ENCODE assay signal across 3 cellular contexts in genomic region chr4:140622333-140622958, GRCh38.
TF ChIP-seq lines count a peak whose summit lies in the region.

No MANE protein-coding gene starts in this region.

TF ChIP-seq in GM23338, 12 proteins besides CTCF, POLR2A, EP300 and RAD21:
- TF ChIP-seq ZNF114 (CRISPR knock-in tag; IDR thresholded peaks at IDR 0.05) = no peak
- TF ChIP-seq CREB1 (CRISPR knock-in tag; IDR thresholded peaks at IDR 0.05; ENCODE audit: low read depth) = no peak
- no peak for TF ChIP-seq ETS1 (IDR thresholded peaks at IDR 0.05)
- no peak for TF ChIP-seq POLR2AphosphoS5 (IDR thresholded peaks at IDR 0.05; ENCODE audit: low read depth)
- no peak for TF ChIP-seq EZH2 (IDR thresholded peaks at IDR 0.05; ENCODE audit: low read depth, unreplicated experiment)
- TF ChIP-seq EZH2phosphoT487 (IDR thresholded peaks at IDR 0.05; ENCODE audit: unreplicated experiment) = no peak
- no peak for TF ChIP-seq NANOG (IDR thresholded peaks at IDR 0.05; ENCODE audit: borderline replicate concordance)
- no peak for TF ChIP-seq ZNF331 (CRISPR knock-in tag; IDR thresholded peaks at IDR 0.05; ENCODE audit: low read depth)
- no peak for TF ChIP-seq STAT1 (IDR thresholded peaks at IDR 0.05; ENCODE audit: unreplicated experiment)
- TF ChIP-seq JUNB (IDR thresholded peaks at IDR 0.05; ENCODE audit: unreplicated experiment) = no peak
- no peak for TF ChIP-seq REST (IDR thresholded peaks at IDR 0.05; ENCODE audit: unreplicated experiment)
TF ChIP-seq in GM23338: peak in this region for 0.

TF ChIP-seq in WTC11, 78 proteins besides CTCF, POLR2A, EP300 and RAD21:
- no peak for TF ChIP-seq CBFB (CRISPR knock-in tag; IDR thresholded peaks at IDR 0.05; ENCODE audit: low read depth)
- no peak for TF ChIP-seq JAZF1 (CRISPR knock-in tag; IDR thresholded peaks at IDR 0.05)
- peak; percentile 62; the same call in 1 of the 2 replicates for TF ChIP-seq FOXP1 (CRISPR knock-in tag; IDR thresholded peaks at IDR 0.05; ENCODE audit: borderline replicate concordance)
- no peak for TF ChIP-seq ATF6 (CRISPR knock-in tag; IDR thresholded peaks at IDR 0.05)
- no peak for TF ChIP-seq ZBTB21 (CRISPR knock-in tag; IDR thresholded peaks at IDR 0.05; ENCODE audit: borderline replicate concordance)
- TF ChIP-seq MYBL2 (CRISPR knock-in tag; IDR thresholded peaks at IDR 0.05) = no peak
- no peak for TF ChIP-seq SOX15 (CRISPR knock-in tag; IDR thresholded peaks at IDR 0.05)
- no peak for TF ChIP-seq ZMAT4 (CRISPR knock-in tag; IDR thresholded peaks at IDR 0.05)

TF ChIP-seq in HepG2, 621 proteins besides CTCF, POLR2A, EP300 and RAD21:
- no peak for TF ChIP-seq RFXANK (CRISPR knock-in tag; IDR thresholded peaks at IDR 0.05)
- TF ChIP-seq AGO1 (IDR thresholded peaks at IDR 0.05; ENCODE audit: low read depth, low read length, poor library complexity, severe bottlenecking) = peak; percentile 30
- TF ChIP-seq ZNF34 (CRISPR knock-in tag; IDR thresholded peaks at IDR 0.05; ENCODE audit: borderline replicate concordance) = no peak
- TF ChIP-seq RORA (CRISPR knock-in tag; IDR thresholded peaks at IDR 0.05) = no peak
- TF ChIP-seq GPN1 (CRISPR knock-in tag; IDR thresholded peaks at IDR 0.05; ENCODE audit: borderline replicate concordance) = no peak
- no peak for TF ChIP-seq ZNF24 (IDR thresholded peaks at IDR 0.05)
- TF ChIP-seq AGO2 (optimal IDR thresholded peaks at IDR 0.05; ENCODE audit: low read depth, low read length) = peak; percentile 66
- no peak for TF ChIP-seq THAP7 (CRISPR knock-in tag; IDR thresholded peaks at IDR 0.05)
- TF ChIP-seq SRSF4 (IDR thresholded peaks at IDR 0.05; ENCODE audit: low read depth, low read length, poor library complexity, severe bottlenecking) = no peak
- TF ChIP-seq HNRNPH1 (optimal IDR thresholded peaks at IDR 0.05; ENCODE audit: low read depth, low read length) = no peak
